In genomic region chr5:171270136-171270535, GRCh38 we compare ENCODE assay signal across 24 cellular contexts. TPM values are rescaled to one million over a fixed set of nuclear protein-coding genes. Genes with fewer than 3 reads are reported as not detected.
"Had no signal": no experiment of that assay in that cellular context is flagged by ENCODE, and none has a peak within 500 bp of the region (broad histone marks: within the 10 kb centered on the region; RNA-seq: fewer than 3 reads in every experiment).

No MANE protein-coding gene starts in this region.

- H3K9me3 Mint-ChIP-seq: activated T-cell treated with anti-CD3 and anti-CD28 coated beads, Interleukin-2, amount 50 U/mL, for 24 hours; nephron; stimulated activated naive B cell treated with anti-CD40 and anti-IgM and Interleukin-4, amounts not matched to agents 10 μg/mL and 1 μg/mL and 100 μg/mL, for 72 hours had no signal

- H3K27me3 ChIP-seq: hepatocyte, transverse colon, vagina had no signal

- H3K27me3 Mint-ChIP-seq: activated naive CD8-positive, alpha-beta T cell had no signal

- DNase-seq: activated B cell treated with CpG ODN at 0.5 μM for 24 hours; activated CD4-positive, alpha-beta T cell treated with anti-CD3 and anti-CD28 coated beads for 36 hours; activated CD4-positive, alpha-beta T cell treated with anti-CD3 and anti-CD28 coated beads, Interleukin-2, amount 50 U/mL, for 4 hours; activated CD8-positive, alpha-beta memory T cell treated with anti-CD3 and anti-CD28 coated beads for 24 hours; activated CD8-positive, alpha-beta memory T cell treated with anti-CD3 and anti-CD28 coated beads, Interleukin-2, amount 50 U/mL, for 4 hours; activated naive CD4-positive, alpha-beta T cell; activated T-cell treated with anti-CD3 and anti-CD28 coated beads, Interleukin-2, amount 50 U/mL, for 24 hours; cerebellar nuclear complex; foreskin melanocyte; left ventricle myocardium superior; mammary epithelial cell; stimulated activated CD4-positive, alpha-beta T cell treated with anti-CD3 and anti-CD28 coated beads, Interleukin-2, amount 100 ng/mL, for 48 hours; stimulated activated CD8-positive, alpha-beta memory T cell treated with anti-CD3 and anti-CD28 coated beads, Interleukin-4, amount 100 ng/mL, for 48 hours; stimulated activated naive B cell treated with anti-CD40 and anti-IgM and Interleukin-4, amounts not matched to agents 10 μg/mL and 1 μg/mL and 100 μg/mL, for 72 hours; T-helper 17 cell; transverse colon had no signal

- H3K36me3 Mint-ChIP-seq: activated naive CD8-positive, alpha-beta T cell; stimulated activated naive B cell treated with anti-CD40 and anti-IgM and Interleukin-4, amounts not matched to agents 10 μg/mL and 1 μg/mL and 100 μg/mL, for 72 hours had no signal

- H3K79me2 ChIP-seq: hepatocyte had no signal

- H2AFZ ChIP-seq: hepatocyte had no signal

- H3K27ac Mint-ChIP-seq: activated B cell treated with CpG ODN at 0.5 μM for 24 hours; activated CD4-positive, alpha-beta T cell treated with anti-CD3 and anti-CD28 coated beads for 36 hours; activated naive CD8-positive, alpha-beta T cell; activated T-cell treated with anti-CD3 and anti-CD28 coated beads, Interleukin-2, amount 50 U/mL, for 24 hours; activated T-helper 17 cell treated with anti-CD3 and anti-CD28 coated beads, Interleukin-2, amount 50 U/mL, for 72 hours; stimulated activated naive B cell treated with anti-CD40 and anti-IgM and Interleukin-4, amounts not matched to agents 10 μg/mL and 1 μg/mL and 100 μg/mL, for 72 hours; T-helper 17 cell had no signal

- H3K4me2 ChIP-seq: hepatocyte had no signal

- H3K27ac ChIP-seq: hepatocyte, transverse colon, vagina had no signal

- H3K4me1 ChIP-seq: transverse colon, vagina had no signal

- H3K4me1 Mint-ChIP-seq: activated B cell treated with CpG ODN at 0.5 μM for 24 hours; stimulated activated naive B cell treated with anti-CD40 and anti-IgM and Interleukin-4, amounts not matched to agents 10 μg/mL and 1 μg/mL and 100 μg/mL, for 72 hours had no signal

- H3K9me3 ChIP-seq: transverse colon, vagina had no signal

- H3K4me3 ChIP-seq: hepatocyte, transverse colon, vagina had no signal

- H3K36me3 ChIP-seq: transverse colon, vagina had no signal

- H3K4me3 Mint-ChIP-seq: activated B cell treated with CpG ODN at 0.5 μM for 24 hours; activated CD4-positive, alpha-beta T cell treated with anti-CD3 and anti-CD28 coated beads for 36 hours; activated naive CD8-positive, alpha-beta T cell; activated T-cell treated with anti-CD3 and anti-CD28 coated beads, Interleukin-2, amount 50 U/mL, for 24 hours; activated T-helper 17 cell treated with anti-CD3 and anti-CD28 coated beads, Interleukin-2, amount 50 U/mL, for 72 hours; nephron; stimulated activated naive B cell treated with anti-CD40 and anti-IgM and Interleukin-4, amounts not matched to agents 10 μg/mL and 1 μg/mL and 100 μg/mL, for 72 hours; T-helper 17 cell had no signal

- ATAC-seq: activated CD4-positive, alpha-beta T cell treated with anti-CD3 and anti-CD28 coated beads for 36 hours; activated T-helper 17 cell treated with anti-CD3 and anti-CD28 coated beads, Interleukin-2, amount 50 U/mL, for 72 hours; left ventricle myocardium superior; sciatic nerve; stimulated activated naive B cell treated with anti-CD40 and anti-IgM and Interleukin-4, amounts not matched to agents 10 μg/mL and 1 μg/mL and 100 μg/mL, for 72 hours; T-helper 17 cell had no signal

RNA-seq across cellular contexts. Expression of gene TLX3, which starts 38.9 kb away (rescaled TPM):
- total RNA-seq: activated B cell treated with CpG ODN at 0.5 μM for 24 hours; activated CD4-positive, alpha-beta T cell treated with anti-CD3 and anti-CD28 coated beads for 36 hours; activated T-helper 17 cell treated with anti-CD3 and anti-CD28 coated beads, Interleukin-2, amount 50 U/mL, for 72 hours; epithelial cell of proximal tubule; hepatocyte; left ventricle myocardium superior; mammary epithelial cell; sciatic nerve; T-helper 17 cell; temporal lobe; transverse colon; vagina had no signal
- polyA plus RNA-seq: mammary epithelial cell had no signal
